Comparison of ENCODE assay signal across 8 cellular contexts in genomic region chr18:51029378-51029693, GRCh38. TPM values are rescaled to one million over a fixed set of nuclear protein-coding genes. Genes with fewer than 3 reads are reported as not detected.
A peak's percentile ranks its signal among the peaks of the same experiment; 100 is the strongest.
DNase-seq lines count a peak whose midpoint lies in the region; ATAC-seq, FAIRE-seq and TF ChIP-seq lines count a peak whose summit lies in the region.

No MANE protein-coding gene starts in this region.

- peaks cover 3 to 5% of the 10 kb centered on the region in 2 experiments; a peak in 2 of 4 replicates for H3K36me3 ChIP-seq in HCT116 (ENCODE audit: control insufficient read depth in 1 of 2, insufficient read depth in 2 of 2, low read length in 2 of 2)
- H3K36me3 ChIP-seq in transverse colon, result no peaks in the 10 kb centered on the region

- BruUV-seq in HCT116 (replicated peaks; lab: Mats Ljungman, UMichigan), result no TSS peak

- WGBS in A549 (ENCODE audit: missing lambda C conversion rate), result 12% methylated on average over 10 of the region's 10 CpGs
- WGBS in transverse colon (ENCODE audit: low coverage in 1 of 2), 2 donors, result 7% methylated on average over 7 to 10 of the region's 10 CpGs

- POLR2A ChIA-PET in A549 (lab: Yijun Ruan, JAX) (interaction anchor here (1.0 to 2.6 kb wide), 7 partner anchors 20 to 182 kb away, joined by 3 to 17 read pairs (median 6); partner anchors contain the start of genes ELAC1, ME2 and MEX3C), HCT116 (lab: Charles Lee) (interaction anchor here (1.0 kb wide), 1 partner anchor 62 kb away, joined by 3 read pairs; no protein-coding TSS in a partner anchor), HEK293T (lab: Yijun Ruan, JAX) (interaction anchor here (1.0 to 1.9 kb wide), 6 partner anchors 10 to 151 kb away, joined by 3 to 9 read pairs (median 5); partner anchors contain the start of gene ME2)

- TF ChIP-seq CTCF in A549 (IDR thresholded peaks at IDR 0.05), result no peak
- no peak for TF ChIP-seq CTCF in HCT116 (IDR thresholded peaks at IDR 0.05 in 2 of 3, conservative IDR thresholded peaks at IDR 0.05 in 1 of 3; ENCODE audit: borderline replicate concordance in 1 of 3, insufficient read depth in 1 of 3, low read depth in 2 of 3, low read length in 2 of 3)
- TF ChIP-seq CTCF in transverse colon (IDR thresholded peaks at IDR 0.05), result no peak

- no peak overlapping the region for H2AFZ ChIP-seq in HCT116 (ENCODE audit: low read depth, low read length, poor library complexity, severe bottlenecking)

- intact Hi-C loops in HCT116 (cut with micrococcal nuclease), result no loop called here
- intact Hi-C loops in transverse colon (cut with DNase I; ENCODE audit: low total_unique reads), result loop anchor here (1.0 kb wide), 1 partner anchor 61 kb away; the partner anchor contains the start of gene ELAC1

- H3K27me3 ChIP-seq in HCT116 (ENCODE audit: insufficient read depth, low read length) (no peaks in the 10 kb centered on the region), transverse colon (no peaks in the 10 kb centered on the region)

- H3K9ac ChIP-seq in HCT116 (ENCODE audit: low read length), result peak overlapping the region; percentile 66

- peak overlapping the region; percentile 71 for H3K4me2 ChIP-seq in A549
- peak overlapping the region; percentile 86 for H3K4me2 ChIP-seq in HCT116 (ENCODE audit: low read length)

- no peak for DNase-seq in A549 (ENCODE audit: low read depth in 1 of 2, low spot score in 1 of 2)
- DNase-seq in HCT116 (ENCODE audit: low read depth, low spot score), result no peak
- no peak for DNase-seq in left lobe of liver (ENCODE audit: low spot score)
- no peak for DNase-seq in transverse colon
- no peak for DNase-seq in HEK293T (ENCODE audit: extremely low spot score)
- no peak for DNase-seq in AG08395 (ENCODE audit: low spot score)

- peak; percentile 66 to 67; a peak in 5 of 6 replicates for ATAC-seq in A549
- ATAC-seq in HCT116, result peak; percentile 26
- peak; percentile 52 for ATAC-seq in left lobe of liver
- no peak for ATAC-seq in GM19452 (IDR thresholded peaks at IDR 0.05; ENCODE audit: unreplicated experiment)

- TF ChIP-seq RAD21 in A549 (conservative IDR thresholded peaks at IDR 0.05 in 1 of 2, IDR thresholded peaks at IDR 0.05 in 1 of 2), result no peak
- no peak for TF ChIP-seq RAD21 in HCT116 (IDR thresholded peaks at IDR 0.05; ENCODE audit: low read depth)

- peak overlapping the region; percentile 96 for H3K4me3 ChIP-seq in A549
- H3K4me3 ChIP-seq in HCT116 (replicated peaks in 1 of 2; ENCODE audit: low read depth in 1 of 2, low read length in 2 of 2), result peak overlapping the region; percentile 67 to 68
- peak overlapping the region; percentile 54 to 90 (median 88) for H3K4me3 ChIP-seq in transverse colon

- no peaks in the 10 kb centered on the region for H3K9me2 ChIP-seq in HCT116 (ENCODE audit: insufficient read depth)

- H3K27ac ChIP-seq in A549 (peak overlapping the region; percentile 99), HCT116 (ENCODE audit: low read depth, low read length) (peak overlapping the region; percentile 98), angular gyrus (ENCODE audit: low read depth, low read length) (peak overlapping the region; percentile 75), transverse colon (peak overlapping the region; percentile 97 to 99 (median 98))

- TF ChIP-seq EP300 in A549 (IDR thresholded peaks at IDR 0.05) (no peak), transverse colon (IDR thresholded peaks at IDR 0.05; ENCODE audit: low read depth) (no peak)

- FAIRE-seq in A549 (lab: Jason Lieb, UNC), result no peak

- peaks cover 13% of the 10 kb centered on the region; the same call in 1 of the 3 replicates for H3K4me1 ChIP-seq in A549
- peaks cover 14 to 31% of the 10 kb centered on the region in 2 experiments; a peak in 3 of 4 replicates for H3K4me1 ChIP-seq in HCT116 (ENCODE audit: control insufficient read depth in 1 of 2, insufficient read depth in 2 of 2, low read length in 2 of 2)
- peaks cover 11 to 55% (median 32%) of the 10 kb centered on the region in 4 donors for H3K4me1 ChIP-seq in transverse colon

- peaks cover 22% of the 10 kb centered on the region for H4K20me1 ChIP-seq in HCT116 (ENCODE audit: insufficient read depth)

- in situ Hi-C loops in transverse colon (cut with MboI; ENCODE audit: low pct_ligation_motif_present in 1 of 4, low pct_unique_long_range_greater_than_20kb in 1 of 4, low sequenced_read_pairs in 3 of 4), result loop anchor here in 2 of 4 donors (25.0 kb wide), 2 partner anchors 142 to 217 kb away; partner anchors contain the start of genes MRO (in 2 of the 2) and ME2 (in 1 of the 2)

- H3K9me3 ChIP-seq in A549, result no peaks in the 10 kb centered on the region
- H3K9me3 ChIP-seq in HCT116 (ENCODE audit: control insufficient read depth in 1 of 2, insufficient read depth in 1 of 2, low read depth in 1 of 2, low read length in 2 of 2), result no peaks in the 10 kb centered on the region
- no peaks in the 10 kb centered on the region for H3K9me3 ChIP-seq in transverse colon

- CTCF ChIA-PET in A549 (lab: Yijun Ruan, JAX), result interaction anchor here (1.5 to 1.7 kb wide), 2 partner anchors 209 to 210 kb away, joined by 3 to 4 read pairs; no protein-coding TSS in a partner anchor
- CTCF ChIA-PET in HCT116 (lab: Charles Lee), result no interaction called here
- CTCF ChIA-PET in HEK293T (lab: Yijun Ruan, JAX), result no interaction called here

- TF ChIP-seq POLR2A in A549 (IDR thresholded peaks at IDR 0.05; ENCODE audit: low read length) (no peak), HCT116 (IDR thresholded peaks at IDR 0.05; ENCODE audit: borderline replicate concordance, extremely low read depth, insufficient read depth, insufficient read length) (no peak), transverse colon (IDR thresholded peaks at IDR 0.05) (no peak)

- peaks cover 38% of the 10 kb centered on the region for H3K79me2 ChIP-seq in HCT116 (ENCODE audit: insufficient read depth, low read length)

- RAD21 ChIA-PET in HCT116 (lab: Charles Lee; ENCODE audit: low non-redundant PET in 1 of 2, low total read pairs in 2 of 2, uncharacterized antibody in 2 of 2, unreplicated experiment in 2 of 2), result no interaction called here

TF ChIP-seq in A549, 52 proteins besides CTCF, POLR2A, EP300 and RAD21:
- no peak for TF ChIP-seq TFCP2L1 (CRISPR knock-in tag; IDR thresholded peaks at IDR 0.05)
- TF ChIP-seq HEYL (CRISPR knock-in tag; IDR thresholded peaks at IDR 0.05), result no peak
- no peak for TF ChIP-seq CBX2 (IDR thresholded peaks at IDR 0.05; ENCODE audit: borderline replicate concordance, low read depth)
- no peak for TF ChIP-seq FOXS1 (CRISPR knock-in tag; IDR thresholded peaks at IDR 0.05)
- no peak for TF ChIP-seq MAX (IDR thresholded peaks at IDR 0.05)
- TF ChIP-seq CHD4 (IDR thresholded peaks at IDR 0.05; ENCODE audit: borderline replicate concordance), result no peak
- no peak for TF ChIP-seq HDAC2 (IDR thresholded peaks at IDR 0.05)
- TF ChIP-seq EHF (CRISPR knock-in tag; IDR thresholded peaks at IDR 0.05), result no peak

TF ChIP-seq in HCT116, 20 proteins besides CTCF, POLR2A, EP300 and RAD21:
- TF ChIP-seq ZFX (IDR thresholded peaks at IDR 0.05) (no peak), SRF (IDR thresholded peaks at IDR 0.05; ENCODE audit: low read depth) (no peak), JUND (IDR thresholded peaks at IDR 0.05) (no peak), CBX3 (IDR thresholded peaks at IDR 0.05; ENCODE audit: low read depth) (no peak), FOSL1 (IDR thresholded peaks at IDR 0.05; ENCODE audit: low read depth) (no peak), YY1 (IDR thresholded peaks at IDR 0.05; ENCODE audit: extremely low read depth, insufficient replicate concordance, low read depth, low read length) (no peak), TCF7L2 (IDR thresholded peaks at IDR 0.05; ENCODE audit: borderline replicate concordance, extremely low read depth, insufficient read depth, insufficient read length) (no peak)

TF ChIP-seq in HEK293T, 16 proteins besides CTCF, POLR2A, EP300 and RAD21:
- TF ChIP-seq SP1 (IDR thresholded peaks at IDR 0.05), result no peak
- TF ChIP-seq PKNOX1 (IDR thresholded peaks at IDR 0.05), result no peak
- no peak for TF ChIP-seq ARNT (IDR thresholded peaks at IDR 0.05)
- TF ChIP-seq FOXA1 (IDR thresholded peaks at IDR 0.05), result no peak
- TF ChIP-seq L3MBTL2 (conservative IDR thresholded peaks at IDR 0.05), result no peak; the same call in none of the 2 replicates
- no peak for TF ChIP-seq CTBP1 (IDR thresholded peaks at IDR 0.05; ENCODE audit: borderline replicate concordance)
- TF ChIP-seq HDGF (IDR thresholded peaks at IDR 0.05; ENCODE audit: borderline replicate concordance), result no peak
- no peak for TF ChIP-seq SUZ12 (IDR thresholded peaks at IDR 0.05)
- TF ChIP-seq FOXK2 (IDR thresholded peaks at IDR 0.05), result no peak
- no peak for TF ChIP-seq TARDBP (IDR thresholded peaks at IDR 0.05)
- TF ChIP-seq ELF4 (IDR thresholded peaks at IDR 0.05), result no peak
- TF ChIP-seq FOXM1 (IDR thresholded peaks at IDR 0.05; ENCODE audit: borderline replicate concordance), result no peak
- TF ChIP-seq ZNF384 (IDR thresholded peaks at IDR 0.05), result no peak
- TF ChIP-seq NFRKB (IDR thresholded peaks at IDR 0.05), result no peak
- TF ChIP-seq BHLHE40 (IDR thresholded peaks at IDR 0.05; ENCODE audit: borderline replicate concordance), result no peak
- no peak for TF ChIP-seq LEF1 (IDR thresholded peaks at IDR 0.05; ENCODE audit: borderline replicate concordance)

RNA-seq across cellular contexts. Expression of gene SMAD4, which starts 0.7 kb away (rescaled TPM):
- polyA plus RNA-seq in A549 (2011; rRNA removed) (90.0 and 107 TPM in 2 replicates), A549 (2017; fragmentation: RNase III; extraction: RNeasy Plus Mini Kit Qiagen cat#74134 plus additional on column Dnase treatment) (44.7 to 52.3 TPM (median 52.1 TPM) in 3 replicates)
- polyA plus RNA-seq in A549 (2012; cell fraction: cytosol; rRNA removed), result 25.9 and 28.8 TPM in 2 replicates
- 24.5 and 28.4 TPM in 2 replicates for polyA plus RNA-seq in A549 (2012; cell fraction: nucleus; rRNA removed)
- polyA minus RNA-seq in A549 (2011; rRNA and poly(A)+ RNA removed), result 57.5 and 65.9 TPM in 2 replicates
- total RNA-seq in HCT116 (2021; ENCODE audit: unreplicated experiment) (96.3 TPM), left lobe of liver (54.6 TPM), transverse colon (100 to 1,000 TPM in 1 of 4 donors, 10 to 100 TPM in 3; 77.1 to 172 (median 85.6) TPM)
- 55.6 and 61.8 TPM in 2 replicates for polyA plus RNA-seq in HCT116 (2012)
